ENCODE assay signal across 8 cellular contexts in the genomic region with DNA sequence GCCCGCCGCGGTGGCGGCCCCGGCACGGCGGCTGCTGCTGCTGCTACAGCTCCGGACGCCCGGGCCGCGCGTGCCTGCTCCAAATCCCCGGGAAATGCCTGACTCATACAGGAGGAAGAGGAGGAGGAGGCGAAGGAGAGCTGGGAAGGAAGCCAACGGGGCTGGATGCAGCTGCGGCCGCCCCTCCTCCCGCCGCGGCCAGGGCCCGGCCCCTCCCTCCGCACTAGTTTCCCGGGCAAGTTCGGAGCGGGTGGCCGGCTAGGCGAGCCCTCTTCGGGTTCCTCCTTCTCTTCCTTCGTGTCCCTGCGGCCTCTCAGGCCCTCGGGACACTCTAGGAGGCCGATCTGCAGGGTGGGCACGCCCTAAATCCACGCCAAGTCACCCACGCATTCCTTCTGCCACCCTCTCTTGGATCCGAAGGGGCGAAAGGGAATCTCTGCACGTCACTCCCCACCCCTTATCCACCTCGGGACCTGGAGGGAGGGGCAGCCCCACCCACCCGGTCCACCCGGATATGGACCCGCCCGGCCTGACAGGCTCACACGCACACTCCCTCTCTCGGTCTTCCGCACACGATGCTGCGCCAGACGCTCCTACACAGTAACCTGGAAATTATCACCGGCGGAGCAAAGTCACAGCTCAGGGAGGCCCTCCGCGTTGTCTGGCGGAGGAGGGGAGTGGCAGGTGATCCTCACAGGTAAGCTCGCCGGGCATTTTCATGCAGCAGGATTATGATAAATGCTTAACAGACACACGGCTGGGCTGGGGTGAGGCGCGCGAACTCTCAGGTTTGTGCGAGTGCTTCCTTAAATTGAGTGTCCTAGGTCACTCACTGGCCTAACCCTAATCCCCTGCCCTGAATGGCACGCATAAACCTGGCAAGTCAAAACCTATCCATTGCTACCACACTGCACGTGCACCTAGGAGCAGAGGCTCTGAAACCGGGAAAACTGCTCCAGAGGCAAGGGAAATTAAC. TPM values are rescaled to one million over a fixed set of nuclear protein-coding genes. Genes with fewer than 3 reads are reported as not detected.
A peak's percentile ranks its signal among the peaks of the same experiment; 100 is the strongest.
DNase-seq lines count a peak whose midpoint lies in the region; ATAC-seq lines count a peak whose summit lies in the region.

A gene with protein sequence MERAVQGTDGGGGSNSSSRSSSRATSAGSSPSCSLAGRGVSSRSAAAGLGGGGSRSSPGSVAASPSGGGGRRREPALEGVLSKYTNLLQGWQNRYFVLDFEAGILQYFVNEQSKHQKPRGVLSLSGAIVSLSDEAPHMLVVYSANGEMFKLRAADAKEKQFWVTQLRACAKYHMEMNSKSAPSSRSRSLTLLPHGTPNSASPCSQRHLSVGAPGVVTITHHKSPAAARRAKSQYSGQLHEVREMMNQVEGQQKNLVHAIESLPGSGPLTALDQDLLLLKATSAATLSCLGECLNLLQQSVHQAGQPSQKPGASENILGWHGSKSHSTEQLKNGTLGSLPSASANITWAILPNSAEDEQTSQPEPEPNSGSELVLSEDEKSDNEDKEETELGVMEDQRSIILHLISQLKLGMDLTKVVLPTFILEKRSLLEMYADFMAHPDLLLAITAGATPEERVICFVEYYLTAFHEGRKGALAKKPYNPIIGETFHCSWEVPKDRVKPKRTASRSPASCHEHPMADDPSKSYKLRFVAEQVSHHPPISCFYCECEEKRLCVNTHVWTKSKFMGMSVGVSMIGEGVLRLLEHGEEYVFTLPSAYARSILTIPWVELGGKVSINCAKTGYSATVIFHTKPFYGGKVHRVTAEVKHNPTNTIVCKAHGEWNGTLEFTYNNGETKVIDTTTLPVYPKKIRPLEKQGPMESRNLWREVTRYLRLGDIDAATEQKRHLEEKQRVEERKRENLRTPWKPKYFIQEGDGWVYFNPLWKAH (minus strand): TSS at position 57 of the 976 bp plus-strand sequence. CDS start 83 bp downstream, outside the sequence.
Gene ZNF860 (plus strand): TSS at position 545 of the 976 bp plus-strand sequence. CDS start 7,330 bp downstream, outside the sequence.

- no peak within 1 kb of the TSS for H3K27ac Mint-ChIP-seq in activated T-cell treated with anti-CD3 and anti-CD28 coated beads, Interleukin-2, amount 50 U/mL, for 72 hours

- peak within 1 kb of the TSS; percentile 82 for H3K9ac ChIP-seq in mucosa of stomach (ENCODE audit: low read length)

- H3K36me3 ChIP-seq in HAP-1 (replicated peaks) (no peaks in the 10 kb centered on the region), mucosa of stomach (ENCODE audit: control insufficient read depth, insufficient read depth, low read length) (no peaks in the 10 kb centered on the region), thymus (ENCODE audit: control insufficient read depth, insufficient read depth) (no peaks in the 10 kb centered on the region)

- in situ Hi-C loops in HAP-1 (cut with MboI; ENCODE audit: low sequenced_read_pairs), result no loop called here

- ATAC-seq in activated T-cell treated with anti-CD3 and anti-CD28 coated beads, Interleukin-2, amount 50 U/mL, for 72 hours (replicated peaks in 1 of 2), result peak in 1 of 2 donors; percentile 7
- no peak for ATAC-seq in HG03565 (IDR thresholded peaks at IDR 0.05; ENCODE audit: unreplicated experiment)

- H3K4me3 Mint-ChIP-seq in activated T-cell treated with anti-CD3 and anti-CD28 coated beads, Interleukin-2, amount 50 U/mL, for 72 hours, result peak within 1 kb of the TSS; percentile 79 to 89

- H3K36me3 Mint-ChIP-seq in activated T-cell treated with anti-CD3 and anti-CD28 coated beads, Interleukin-2, amount 50 U/mL, for 72 hours (ENCODE audit: insufficient read depth in 2 of 2), result peaks cover 0 to 5% of the 10 kb centered on the region in 2 donors

- H3K9me3 ChIP-seq in HAP-1 (no peaks in the 10 kb centered on the region), mucosa of stomach (ENCODE audit: control insufficient read depth, low read length) (no peaks in the 10 kb centered on the region), thymus (ENCODE audit: control insufficient read depth) (no peaks in the 10 kb centered on the region)

- 12% methylated on average over 65 of the region's 65 CpGs for WGBS in thymus

- DNase-seq in DMS 273 (lab: John Stamatoyannopoulos, UW; ENCODE audit: unreplicated experiment), result peak; percentile 87
- peak; percentile 90 to 92 for DNase-seq in HAP-1 (ENCODE audit: low spot score in 2 of 2)
- DNase-seq in NCI-H345 (lab: John Stamatoyannopoulos, UW), result peak; percentile 53
- DNase-seq in activated T-cell treated with anti-CD3 and anti-CD28 coated beads, Interleukin-2, amount 50 U/mL, for 72 hours, result peak; percentile 19 to 32
- peak; percentile 93 for DNase-seq in fibroblast of peridontal ligament (ENCODE audit: extremely low read depth)

- H3K4me1 ChIP-seq in HAP-1 (peaks cover 9% of the 10 kb centered on the region), mucosa of stomach (ENCODE audit: control insufficient read depth, insufficient read depth, low read length) (peaks cover 14% of the 10 kb centered on the region), thymus (ENCODE audit: control insufficient read depth, insufficient read depth, low read length) (peaks cover 4% of the 10 kb centered on the region)

- peak within 1 kb of the TSS; percentile 68 for H3K4me3 ChIP-seq in HAP-1
- peak within 1 kb of the TSS; percentile 62 for H3K4me3 ChIP-seq in mucosa of stomach (ENCODE audit: low read length)
- H3K4me3 ChIP-seq in thymus (ENCODE audit: low read length), result peak within 1 kb of the TSS; percentile 47

- no peaks in the 10 kb centered on the region for H3K9me3 Mint-ChIP-seq in activated T-cell treated with anti-CD3 and anti-CD28 coated beads, Interleukin-2, amount 50 U/mL, for 72 hours

- peak within 1 kb of the TSS; percentile 53 for H3K27ac ChIP-seq in thymus (ENCODE audit: low read depth)

- H3K27me3 Mint-ChIP-seq in activated T-cell treated with anti-CD3 and anti-CD28 coated beads, Interleukin-2, amount 50 U/mL, for 72 hours (ENCODE audit: low read depth), result peaks cover 55% of the 10 kb centered on the region

- H3K4me1 Mint-ChIP-seq in activated T-cell treated with anti-CD3 and anti-CD28 coated beads, Interleukin-2, amount 50 U/mL, for 72 hours (ENCODE audit: low read depth), result peaks cover 23% of the 10 kb centered on the region

- H3K27me3 ChIP-seq in HAP-1 (ENCODE audit: low read depth), result no peaks in the 10 kb centered on the region
- no peaks in the 10 kb centered on the region for H3K27me3 ChIP-seq in mucosa of stomach (ENCODE audit: control insufficient read depth, insufficient read depth, low read length)
- H3K27me3 ChIP-seq in thymus (ENCODE audit: control insufficient read depth, insufficient read depth), result peaks cover 25% of the 10 kb centered on the region

RNA-seq across cellular contexts. Expression of the first gene that starts in this region (rescaled TPM):
- total RNA-seq in activated T-cell treated with anti-CD3 and anti-CD28 coated beads, Interleukin-2, amount 50 U/mL, for 72 hours, result 1 to 10 TPM; 2.2 to 5.1 TPM
- 2.1 TPM for polyA plus RNA-seq in thymus

RNA-seq across cellular contexts. Expression of gene ZNF860, which starts in this region (rescaled TPM):
- total RNA-seq in activated T-cell treated with anti-CD3 and anti-CD28 coated beads, Interleukin-2, amount 50 U/mL, for 72 hours, result under 1 TPM in 1 of 2 donors, not detected in 1; 0.14 TPM
- polyA plus RNA-seq in thymus, result 0.52 TPM

Comparison
In these comparisons a context has a peak if more than half of its experiments do, and no peak if none do; other contexts are left out.
1. DNase-seq: peak in every context shown above with its lines; median percentile 93 in fibroblast of peridontal ligament; 91 in HAP-1; 87 in DMS 273; 53 in NCI-H345; 26 in activated T-cell treated with anti-CD3 and anti-CD28 coated beads, Interleukin-2, amount 50 U/mL, for 72 hours.